28 cellular contexts compared by ENCODE assay signal in genomic region chr2:5538717-5539116, GRCh38.
DNase-seq lines count a peak whose midpoint lies in the region; TF ChIP-seq lines count a peak whose summit lies in the region.
"Had no signal": no experiment of that assay in that cellular context is flagged by ENCODE, and none has a peak within 500 bp of the region (broad histone marks: within the 10 kb centered on the region; RNA-seq: fewer than 3 reads in every experiment).

No MANE protein-coding gene starts in this region.

- H2BK12ac ChIP-seq in trophoblast cell (ENCODE audit: low read length) = no peak overlapping the region

- H3K4me2 ChIP-seq in hepatocyte (peak overlapping the region; percentile 76), trophoblast cell (ENCODE audit: low read length) (no peak overlapping the region)
- H3K4me2 ChIP-seq: BLaER1 had no signal

- WGBS in hepatocyte (ENCODE audit: low lambda C conversion rate, missing lambda C conversion rate) = 35% methylated on average over 9 of the region's 9 CpGs
- WGBS in trophoblast cell (ENCODE audit: extremely low coverage, insufficient coverage, insufficient read length) = no CpG with 5 or more reads among the region's 9 CpGs
- WGBS in adrenal gland, 4 donors = 68 to 79% (median 73%) methylated on average over 8 to 9 of the region's 9 CpGs

- no peak overlapping the region for H3K23ac ChIP-seq in trophoblast cell (ENCODE audit: low read length)

- H3K79me1 ChIP-seq in trophoblast cell (ENCODE audit: low read length) = peaks cover 14% of the 10 kb centered on the region

- no peak overlapping the region for H3K9ac ChIP-seq in trophoblast cell (ENCODE audit: low read length)
- H3K9ac ChIP-seq: BLaER1 had no signal

- no peak overlapping the region for H3K4ac ChIP-seq in trophoblast cell (ENCODE audit: low read depth, low read length)

- H3K18ac ChIP-seq in trophoblast cell (ENCODE audit: low read length) = no peak overlapping the region

- H3K14ac ChIP-seq in trophoblast cell (ENCODE audit: low read length) = no peak overlapping the region

- H3K27ac ChIP-seq in hepatocyte (peak overlapping the region; percentile 87), trophoblast cell (ENCODE audit: low read depth, low read length) (peak overlapping the region; percentile 86), adrenal gland (no peak overlapping the region)
- H3K27ac ChIP-seq: BLaER1, body of pancreas, foreskin keratinocyte, left lung, prostate gland had no signal

- H3K4me1 ChIP-seq in hepatocyte (ENCODE audit: insufficient read depth) (peaks cover 21% of the 10 kb centered on the region), trophoblast cell (ENCODE audit: control insufficient read depth in 1 of 2, insufficient read depth in 2 of 2, low read length in 2 of 2) (peaks cover 6 to 16% of the 10 kb centered on the region in 2 experiments), adrenal gland (replicated peaks in 1 of 2) (no peaks in the 10 kb centered on the region)
- H3K4me1 ChIP-seq: BLaER1, body of pancreas, foreskin keratinocyte, left lung, prostate gland had no signal

- H4K12ac ChIP-seq in trophoblast cell (ENCODE audit: low read depth, low read length) = no peak overlapping the region

- H3K79me2 ChIP-seq in hepatocyte = no peaks in the 10 kb centered on the region
- H3K79me2 ChIP-seq in trophoblast cell (ENCODE audit: control insufficient read depth, insufficient read depth, low read length, poor library complexity) = no peaks in the 10 kb centered on the region

- H4K91ac ChIP-seq in trophoblast cell (ENCODE audit: low read depth, low read length) = peak overlapping the region; percentile 84

- intact Hi-C loops in adrenal gland (cut with DNase I) = no loop called here

- H4K20me1 ChIP-seq in hepatocyte (ENCODE audit: insufficient read depth, poor library complexity, severe bottlenecking) = no peaks in the 10 kb centered on the region
- H4K20me1 ChIP-seq: BLaER1 had no signal

- H3K36me3 ChIP-seq in hepatocyte (replicated peaks; ENCODE audit: insufficient read depth, low read depth) (no peaks in the 10 kb centered on the region), trophoblast cell (ENCODE audit: control insufficient read depth in 1 of 2, insufficient read depth in 2 of 2, low read length in 2 of 2) (no peaks in the 10 kb centered on the region), adrenal gland (replicated peaks in 1 of 2) (no peaks in the 10 kb centered on the region)
- H3K36me3 ChIP-seq: BLaER1, left lung, prostate gland had no signal

- H3K27me3 ChIP-seq in hepatocyte (no peaks in the 10 kb centered on the region), trophoblast cell (ENCODE audit: insufficient read depth, low read length) (no peaks in the 10 kb centered on the region), adrenal gland (no peaks in the 10 kb centered on the region)
- H3K27me3 ChIP-seq: BLaER1, body of pancreas, foreskin keratinocyte, left lung had no signal

- no peaks in the 10 kb centered on the region for H3K9me2 ChIP-seq in hepatocyte (replicated peaks; ENCODE audit: insufficient read depth)

- no peak overlapping the region for H4K8ac ChIP-seq in trophoblast cell (ENCODE audit: low read depth, low read length)

- no peak overlapping the region for H2AK5ac ChIP-seq in trophoblast cell (ENCODE audit: low read length)

- H2AFZ ChIP-seq in hepatocyte (no peak overlapping the region), trophoblast cell (ENCODE audit: insufficient read depth, low read length, poor library complexity) (no peak overlapping the region)

- peak overlapping the region; percentile 20 for H2BK120ac ChIP-seq in trophoblast cell (ENCODE audit: insufficient read depth, low read length, poor library complexity)

- no peaks in the 10 kb centered on the region for H3K9me3 ChIP-seq in hepatocyte (ENCODE audit: low read depth)
- H3K9me3 ChIP-seq in trophoblast cell (ENCODE audit: insufficient read depth, low read depth, low read length) = no peaks in the 10 kb centered on the region
- no peaks in the 10 kb centered on the region for H3K9me3 ChIP-seq in adrenal gland (replicated peaks in 1 of 3)
- H3K9me3 ChIP-seq: body of pancreas, prostate gland had no signal

- TF ChIP-seq POLR2A in adrenal gland (IDR thresholded peaks at IDR 0.05) = no peak

- peak overlapping the region; percentile 71 for H2BK5ac ChIP-seq in trophoblast cell (ENCODE audit: low read depth, low read length, poor library complexity)

- TF ChIP-seq CTCF in hepatocyte (IDR thresholded peaks at IDR 0.05; ENCODE audit: poor library complexity) (no peak), adrenal gland (IDR thresholded peaks at IDR 0.05) (no peak), foreskin fibroblast (IDR thresholded peaks at IDR 0.05; ENCODE audit: low read depth, low read length) (no peak)

- peak; percentile 22 for DNase-seq in ELF-1 (ENCODE audit: low read depth, low spot score)
- peak; percentile 87 for DNase-seq in NCI-H510A treated with DMSO at 0.1 percent for 48 hours (lab: John Stamatoyannopoulos, UW)
- peak; percentile 44 for DNase-seq in hepatocyte (ENCODE audit: low spot score)
- no peak for DNase-seq in trophoblast cell
- DNase-seq in NCI-H187 (lab: John Stamatoyannopoulos, UW) = no peak
- DNase-seq in adrenal gland = no peak
- no peak for DNase-seq in NCI-H446 (lab: John Stamatoyannopoulos, UW)
- no peak for DNase-seq in foreskin fibroblast
- DNase-seq: ACHN; activated CD4-positive, alpha-beta T cell treated with anti-CD3 and anti-CD28 coated beads for 1 hour; activated CD8-positive, alpha-beta T cell treated with anti-CD3 and anti-CD28 coated beads for 36 hours; activated effector memory CD4-positive, alpha-beta T cell treated with anti-CD3 and anti-CD28 coated beads, Interleukin-2, amount 50 U/mL, for 16 hours; activated T-cell treated with anti-CD3 and anti-CD28 coated beads for 4 hours; body of pancreas; COR-L47; effector CD8-positive, alpha-beta T cell; erythroblast; foreskin keratinocyte; H9; KBM-7; left lung; MM.1S; NCI-H1694; NCI-H345; T-helper 17 cell had no signal

- no peak overlapping the region for H3K4me3 ChIP-seq in hepatocyte
- no peak overlapping the region for H3K4me3 ChIP-seq in trophoblast cell (ENCODE audit: low read depth, low read length)
- no peak overlapping the region for H3K4me3 ChIP-seq in adrenal gland
- H3K4me3 ChIP-seq in foreskin fibroblast (ENCODE audit: low read depth in 1 of 2, low read length in 2 of 2) = no peak overlapping the region
- H3K4me3 ChIP-seq: BLaER1, body of pancreas, GM12878, left lung, prostate gland had no signal

Comparison
In these comparisons a context has a peak if more than half of its experiments do, and no peak if none do; other contexts are left out.
1. DNase-seq: peak in ELF-1 (single experiment), NCI-H510A treated with DMSO at 0.1 percent for 48 hours (single experiment) and hepatocyte (single experiment); none in trophoblast cell (0 of 2), NCI-H187 (0 of 2), adrenal gland (0 of 7), NCI-H446 (0 of 2) and foreskin fibroblast (0 of 2).
2. H3K27ac ChIP-seq: peak in hepatocyte (single experiment) and trophoblast cell (single experiment); none in adrenal gland (0 of 5).